In the genomic region with DNA sequence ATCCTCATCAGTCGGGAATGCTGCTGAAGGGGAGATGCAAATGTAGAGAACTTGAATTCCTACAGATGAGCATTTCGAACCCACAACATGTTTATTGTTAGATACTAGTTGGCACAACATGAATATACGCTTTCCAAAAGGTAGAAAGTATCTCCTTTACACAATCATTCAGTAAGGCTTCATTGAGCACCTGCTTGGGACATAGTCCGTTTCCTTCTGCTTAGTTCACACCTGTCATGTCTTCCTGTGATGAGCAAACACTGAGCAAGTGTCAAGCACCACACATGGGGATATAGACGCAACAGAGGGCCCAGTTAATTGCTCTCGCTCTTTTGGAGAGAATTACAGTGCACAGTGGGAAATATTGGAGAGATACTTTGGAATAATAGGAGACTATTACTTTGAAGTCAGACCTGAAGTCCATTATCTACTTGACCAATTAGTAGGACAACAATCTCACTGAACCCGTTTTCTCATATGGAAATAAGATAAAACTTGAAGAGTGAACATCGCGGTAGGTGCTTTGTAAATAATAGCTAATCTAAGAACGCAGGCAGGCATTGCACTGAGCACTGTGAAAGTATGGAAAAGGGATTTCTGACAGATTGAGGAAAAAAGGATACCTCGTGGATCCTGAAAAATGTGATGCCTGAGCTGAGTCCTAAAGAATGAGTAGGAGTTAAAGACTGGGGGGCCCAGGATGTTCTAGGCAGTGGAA, we compare ENCODE assay signal across 10 cellular contexts. TPM values are rescaled to one million over a fixed set of nuclear protein-coding genes. Genes with fewer than 3 reads are reported as not detected.
DNase-seq lines count a peak whose midpoint lies in the region; ATAC-seq and TF ChIP-seq lines count a peak whose summit lies in the region.
"Had no signal": no experiment of that assay in that cellular context is flagged by ENCODE, and none has a peak within 500 bp of the region (broad histone marks: within the 10 kb centered on the region; RNA-seq: fewer than 3 reads in every experiment).

No MANE protein-coding gene starts in this region.

- no peak overlapping the region for H3K4me3 Mint-ChIP-seq in activated T-cell treated with anti-CD3 and anti-CD28 coated beads, Interleukin-2, amount 50 U/mL, for 72 hours
- H3K4me3 Mint-ChIP-seq: activated naive CD8-positive, alpha-beta T cell treated with anti-CD3 and anti-CD28 coated beads for 36 hours had no signal

- H3K9me3 Mint-ChIP-seq in activated T-cell treated with anti-CD3 and anti-CD28 coated beads, Interleukin-2, amount 50 U/mL, for 72 hours: no peaks in the 10 kb centered on the region
- H3K9me3 Mint-ChIP-seq: activated naive CD8-positive, alpha-beta T cell treated with anti-CD3 and anti-CD28 coated beads for 36 hours had no signal

- H3K4me1 ChIP-seq in esophagus squamous epithelium (peaks cover 5 to 46% (median 19%) of the 10 kb centered on the region in 3 donors), sigmoid colon (peaks cover 0 to 38% (median 33%) of the 10 kb centered on the region in 4 donors)

- H3K27ac Mint-ChIP-seq in activated T-cell treated with anti-CD3 and anti-CD28 coated beads, Interleukin-2, amount 50 U/mL, for 72 hours: no peak overlapping the region
- H3K27ac Mint-ChIP-seq: activated naive CD8-positive, alpha-beta T cell treated with anti-CD3 and anti-CD28 coated beads for 36 hours had no signal

- DNase-seq in NCI-H69 (lab: John Stamatoyannopoulos, UW) (peak; percentile 62), esophagus squamous epithelium (lab: John Stamatoyannopoulos, UW) (no peak), sigmoid colon (no peak), islet precursor cell (no peak)
- no peak for DNase-seq in activated T-cell treated with anti-CD3 and anti-CD28 coated beads, Interleukin-2, amount 50 U/mL, for 72 hours
- DNase-seq: nucleus accumbens had no signal

- H3K27ac ChIP-seq in esophagus squamous epithelium (peak overlapping the region in 3 of 4 donors; percentile 95 to 99 (median 95)), sigmoid colon (peak overlapping the region in 2 of 4 donors; percentile 95 to 97)

- no peak for TF ChIP-seq POLR2A in esophagus squamous epithelium (IDR thresholded peaks at IDR 0.05)
- no peak for TF ChIP-seq POLR2A in sigmoid colon (IDR thresholded peaks at IDR 0.05)

- no peak for ATAC-seq in activated T-cell treated with anti-CD3 and anti-CD28 coated beads, Interleukin-2, amount 50 U/mL, for 72 hours (replicated peaks in 1 of 2)
- ATAC-seq in HG03196 (IDR thresholded peaks at IDR 0.05; ENCODE audit: unreplicated experiment) (no peak), HG02763 (IDR thresholded peaks at IDR 0.05; ENCODE audit: unreplicated experiment) (no peak)

- H3K27me3 ChIP-seq in esophagus squamous epithelium (no peaks in the 10 kb centered on the region), sigmoid colon (no peaks in the 10 kb centered on the region)

- WGBS in esophagus squamous epithelium, 2 donors: 63 to 66% methylated on average over 11 of the region's 11 CpGs
- 48 to 67% methylated on average over 11 of the region's 11 CpGs for WGBS in sigmoid colon, 2 donors

- H3K9me3 ChIP-seq in esophagus squamous epithelium (no peaks in the 10 kb centered on the region), sigmoid colon (no peaks in the 10 kb centered on the region)

- peaks cover 0 to 12% of the 10 kb centered on the region in 2 donors for H3K36me3 Mint-ChIP-seq in activated T-cell treated with anti-CD3 and anti-CD28 coated beads, Interleukin-2, amount 50 U/mL, for 72 hours (ENCODE audit: insufficient read depth in 2 of 2)

- H3K36me3 ChIP-seq in esophagus squamous epithelium (peaks cover 0 to 11% (median 0%) of the 10 kb centered on the region in 3 donors), sigmoid colon (peaks cover 0 to 11% (median 0%) of the 10 kb centered on the region in 4 donors)

- no peaks in the 10 kb centered on the region for H3K27me3 Mint-ChIP-seq in activated T-cell treated with anti-CD3 and anti-CD28 coated beads, Interleukin-2, amount 50 U/mL, for 72 hours (ENCODE audit: low read depth)
- H3K27me3 Mint-ChIP-seq: activated naive CD8-positive, alpha-beta T cell treated with anti-CD3 and anti-CD28 coated beads for 36 hours had no signal

- H3K4me1 Mint-ChIP-seq in activated T-cell treated with anti-CD3 and anti-CD28 coated beads, Interleukin-2, amount 50 U/mL, for 72 hours (ENCODE audit: low read depth): peaks cover 45% of the 10 kb centered on the region

- TF ChIP-seq EP300 in sigmoid colon (IDR thresholded peaks at IDR 0.05): no peak

- TF ChIP-seq CTCF in esophagus squamous epithelium (IDR thresholded peaks at IDR 0.05): no peak
- no peak for TF ChIP-seq CTCF in sigmoid colon (IDR thresholded peaks at IDR 0.05)

- intact Hi-C loops in esophagus squamous epithelium (cut with DNase I): no loop called here
- intact Hi-C loops in sigmoid colon (cut with DNase I): loop anchor here (5.0 kb wide), 1 partner anchor 203 kb away; no protein-coding TSS in a partner anchor

- peak overlapping the region; percentile 78 for H3K4me3 ChIP-seq in GM08714 (ENCODE audit: low read length)
- H3K4me3 ChIP-seq in esophagus squamous epithelium: peak overlapping the region; percentile 72 to 99 (median 84)
- peak overlapping the region; percentile 84 to 99 (median 93) for H3K4me3 ChIP-seq in sigmoid colon

RNA-seq across cellular contexts. Expression of a gene that starts 1.2 kb away (rescaled TPM):
- total RNA-seq in esophagus squamous epithelium: 10 to 100 TPM; 20.4 to 27.9 (median 24.0) TPM
- 10 to 100 TPM; 22.9 to 33.5 (median 27.5) TPM for total RNA-seq in sigmoid colon
- polyA plus RNA-seq in sigmoid colon: 10 to 100 TPM; 14.4 to 23.6 (median 14.6) TPM
- 10 to 100 TPM; 62.3 to 75.0 TPM for total RNA-seq in activated T-cell treated with anti-CD3 and anti-CD28 coated beads, Interleukin-2, amount 50 U/mL, for 72 hours

RNA-seq across cellular contexts. Expression of a gene that starts 1.3 kb away (rescaled TPM):
- 10 to 100 TPM; 14.3 to 39.1 (median 32.6) TPM for total RNA-seq in esophagus squamous epithelium
- 10 to 100 TPM; 52.3 to 75.6 (median 61.6) TPM for total RNA-seq in sigmoid colon
- 10 to 100 TPM; 24.3 to 99.7 (median 47.4) TPM for polyA plus RNA-seq in sigmoid colon
- total RNA-seq in activated T-cell treated with anti-CD3 and anti-CD28 coated beads, Interleukin-2, amount 50 U/mL, for 72 hours: 100 to 1,000 TPM in 1 of 2 donors, 10 to 100 TPM in 1; 79.5 to 132 TPM

RNA-seq across cellular contexts. Expression of a gene that starts 49.7 kb away (rescaled TPM):
- total RNA-seq in esophagus squamous epithelium: 10 to 100 TPM in 3 of 4 donors, 1 to 10 TPM in 1; 6.0 to 47.9 (median 25.2) TPM
- total RNA-seq in sigmoid colon: 10 to 100 TPM; 62.3 to 94.9 (median 84.9) TPM
- polyA plus RNA-seq in sigmoid colon: 10 to 100 TPM; 46.3 to 73.8 (median 72.1) TPM
- 10 to 100 TPM; 70.4 to 75.9 TPM for total RNA-seq in activated T-cell treated with anti-CD3 and anti-CD28 coated beads, Interleukin-2, amount 50 U/mL, for 72 hours
